ENCODE assay signal across 1 cellular context in the genomic region with DNA sequence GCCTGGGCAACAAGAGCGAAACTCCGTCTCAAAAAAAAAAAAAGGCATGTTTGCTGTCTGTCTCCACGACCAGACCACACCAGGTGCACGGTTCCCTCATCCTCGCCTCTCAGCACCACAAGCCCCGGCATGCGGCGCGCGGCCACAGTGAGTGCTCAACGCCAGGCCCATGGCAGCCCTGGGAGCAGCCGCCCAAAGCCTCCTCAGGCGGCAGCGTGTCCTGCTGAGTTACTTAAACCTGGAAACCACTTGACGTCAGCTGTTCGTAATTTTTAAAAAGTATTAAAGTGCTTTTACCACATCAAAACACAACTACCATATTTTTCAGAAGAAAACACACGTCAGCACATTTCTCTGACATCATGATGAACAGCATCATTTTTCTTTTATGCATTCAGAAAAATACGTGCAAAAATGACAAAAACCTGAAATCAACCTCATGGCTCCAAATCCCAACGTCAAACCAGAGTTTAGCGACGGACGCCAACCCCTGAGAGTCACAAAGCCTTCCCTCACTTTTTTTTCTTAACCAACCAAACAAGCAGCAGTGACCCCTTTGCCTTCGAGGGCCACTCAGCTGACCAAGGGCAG.
TF ChIP-seq lines count a peak whose summit lies in the region.

No MANE protein-coding gene starts in this region.

TF ChIP-seq in H1, 55 proteins besides CTCF, POLR2A, EP300 and RAD21:
- TF ChIP-seq, protein P1, sequence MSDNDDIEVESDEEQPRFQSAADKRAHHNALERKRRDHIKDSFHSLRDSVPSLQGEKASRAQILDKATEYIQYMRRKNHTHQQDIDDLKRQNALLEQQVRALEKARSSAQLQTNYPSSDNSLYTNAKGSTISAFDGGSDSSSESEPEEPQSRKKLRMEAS (IDR thresholded peaks at IDR 0.05), result peak; percentile 62
- TF ChIP-seq, protein P2, sequence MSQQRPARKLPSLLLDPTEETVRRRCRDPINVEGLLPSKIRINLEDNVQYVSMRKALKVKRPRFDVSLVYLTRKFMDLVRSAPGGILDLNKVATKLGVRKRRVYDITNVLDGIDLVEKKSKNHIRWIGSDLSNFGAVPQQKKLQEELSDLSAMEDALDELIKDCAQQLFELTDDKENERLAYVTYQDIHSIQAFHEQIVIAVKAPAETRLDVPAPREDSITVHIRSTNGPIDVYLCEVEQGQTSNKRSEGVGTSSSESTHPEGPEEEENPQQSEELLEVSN (IDR thresholded peaks at IDR 0.05), result peak; percentile 60
- TF ChIP-seq, protein P3, sequence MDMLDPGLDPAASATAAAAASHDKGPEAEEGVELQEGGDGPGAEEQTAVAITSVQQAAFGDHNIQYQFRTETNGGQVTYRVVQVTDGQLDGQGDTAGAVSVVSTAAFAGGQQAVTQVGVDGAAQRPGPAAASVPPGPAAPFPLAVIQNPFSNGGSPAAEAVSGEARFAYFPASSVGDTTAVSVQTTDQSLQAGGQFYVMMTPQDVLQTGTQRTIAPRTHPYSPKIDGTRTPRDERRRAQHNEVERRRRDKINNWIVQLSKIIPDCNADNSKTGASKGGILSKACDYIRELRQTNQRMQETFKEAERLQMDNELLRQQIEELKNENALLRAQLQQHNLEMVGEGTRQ (IDR thresholded peaks at IDR 0.05; ENCODE audit: low read length), result no peak
